20 cellular contexts compared by ENCODE assay signal in the genomic region with DNA sequence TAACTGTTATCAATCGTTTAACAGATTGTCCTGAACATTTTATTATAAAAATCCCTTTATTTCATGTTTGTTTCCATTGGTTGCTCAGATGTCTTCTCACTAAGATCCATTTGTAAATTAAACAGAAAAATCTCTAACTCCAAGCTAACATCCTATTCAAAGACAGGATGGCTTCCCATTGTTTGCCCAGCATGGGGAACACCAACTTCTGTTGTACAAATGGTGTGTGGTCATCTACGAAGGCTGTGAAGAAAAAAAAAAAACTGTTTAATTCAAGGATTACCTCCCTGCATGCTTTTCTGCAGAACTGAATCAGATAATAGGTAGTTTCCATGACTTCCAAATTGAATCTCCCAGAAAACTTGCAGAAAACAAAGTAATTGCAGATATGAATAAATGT. TPM values are rescaled to one million over a fixed set of nuclear protein-coding genes. Genes with fewer than 3 reads are reported as not detected.
A peak's percentile ranks its signal among the peaks of the same experiment; 100 is the strongest.
DNase-seq lines count a peak whose midpoint lies in the region; ATAC-seq and TF ChIP-seq lines count a peak whose summit lies in the region.
"Had no signal": no experiment of that assay in that cellular context is flagged by ENCODE, and none has a peak within 500 bp of the region (broad histone marks: within the 10 kb centered on the region; RNA-seq: fewer than 3 reads in every experiment).

No MANE protein-coding gene starts in this region.

- TF ChIP-seq POLR2A in breast epithelium (IDR thresholded peaks at IDR 0.05), result no peak

- H3K27me3 ChIP-seq in HUES48 (ENCODE audit: control insufficient read depth, insufficient read depth, low read length), result peaks cover 2% of the 10 kb centered on the region; the same call in 1 of the 2 replicates
- no peaks in the 10 kb centered on the region for H3K27me3 ChIP-seq in iPS-18a (ENCODE audit: control insufficient read depth, insufficient read depth, low read length)
- H3K27me3 ChIP-seq in breast epithelium, result peaks cover 0 to 17% of the 10 kb centered on the region in 2 donors

- peaks cover 5% of the 10 kb centered on the region for H3K27me3 Mint-ChIP-seq in endothelial cell (ENCODE audit: unreplicated experiment)

- no peak overlapping the region for H3K27ac Mint-ChIP-seq in endothelial cell (ENCODE audit: unreplicated experiment)
- H3K27ac Mint-ChIP-seq: CD8-positive, alpha-beta T cell had no signal

- no peak for ATAC-seq in HG02588 (IDR thresholded peaks at IDR 0.05; ENCODE audit: unreplicated experiment)
- ATAC-seq: A549; CD8-positive, alpha-beta T cell; PC-3 had no signal

- H3K9ac ChIP-seq in HUES48 (ENCODE audit: low read depth, low read length), result no peak overlapping the region
- H3K9ac ChIP-seq in iPS-18a (ENCODE audit: low read length), result no peak overlapping the region
- H3K9ac ChIP-seq: BLaER1 had no signal

- H3K4me3 ChIP-seq in HUES48 (ENCODE audit: low read depth, low read length) (no peak overlapping the region), iPS-18a (ENCODE audit: low read length) (peak overlapping the region; percentile 11), breast epithelium (no peak overlapping the region)
- H3K4me3 ChIP-seq: A549, BLaER1 had no signal

- no peaks in the 10 kb centered on the region for H3K9me3 ChIP-seq in HUES48 (ENCODE audit: control insufficient read depth, insufficient read depth, low read length)
- no peaks in the 10 kb centered on the region for H3K9me3 ChIP-seq in iPS-18a (ENCODE audit: control insufficient read depth, low read depth, low read length)
- no peaks in the 10 kb centered on the region for H3K9me3 ChIP-seq in breast epithelium
- H3K9me3 ChIP-seq: BLaER1 had no signal

- peaks cover 27% of the 10 kb centered on the region for H3K36me3 Mint-ChIP-seq in endothelial cell (ENCODE audit: low read depth, unreplicated experiment)
- H3K36me3 Mint-ChIP-seq: CD8-positive, alpha-beta T cell had no signal

- peaks cover 42% of the 10 kb centered on the region for H3K4me1 Mint-ChIP-seq in endothelial cell (ENCODE audit: unreplicated experiment)

- no peak overlapping the region for H3K4me3 Mint-ChIP-seq in endothelial cell (ENCODE audit: unreplicated experiment)
- H3K4me3 Mint-ChIP-seq: CD8-positive, alpha-beta T cell had no signal

- peak overlapping the region; percentile 32 for H3K27ac ChIP-seq in HUES48 (ENCODE audit: low read depth, low read length)
- H3K27ac ChIP-seq in iPS-18a (ENCODE audit: low read length), result no peak overlapping the region
- no peak overlapping the region for H3K27ac ChIP-seq in breast epithelium
- H3K27ac ChIP-seq: A549, BLaER1 had no signal

- no peaks in the 10 kb centered on the region for H3K9me3 Mint-ChIP-seq in endothelial cell (ENCODE audit: unreplicated experiment)
- H3K9me3 Mint-ChIP-seq: CD8-positive, alpha-beta T cell had no signal

- H3K36me3 ChIP-seq in HUES48 (ENCODE audit: control insufficient read depth, insufficient read depth, low read length), result peaks cover 46% of the 10 kb centered on the region
- H3K36me3 ChIP-seq in iPS-18a (ENCODE audit: control insufficient read depth, low read depth, low read length), result peaks cover 46% of the 10 kb centered on the region
- H3K36me3 ChIP-seq in breast epithelium, result no peaks in the 10 kb centered on the region
- H3K36me3 ChIP-seq: BLaER1 had no signal

- DNase-seq in astrocyte of the hippocampus (ENCODE audit: low read depth, low spot score), result peak; percentile 42
- peak; percentile 45 for DNase-seq in pons (ENCODE audit: low spot score)
- DNase-seq in endothelial cell (ENCODE audit: low spot score), result no peak
- DNase-seq in NCI-H526 (lab: John Stamatoyannopoulos, UW), result no peak
- DNase-seq in breast epithelium (ENCODE audit: low spot score in 2 of 2), result no peak
- DNase-seq: Calu3; CD8-positive, alpha-beta T cell; DMS53; NCI-H1417; NCI-H1930; NCI-H345; NCI-H524 treated with DMSO at 0.1 percent for 48 hours; PC-3; RPMI8226; SHP77 treated with DMSO at 0.1 percent for 48 hours had no signal

- H3K4me1 ChIP-seq in HUES48 (ENCODE audit: control insufficient read depth, insufficient read depth, low read length) (peaks cover 50% of the 10 kb centered on the region), iPS-18a (ENCODE audit: control insufficient read depth, low read depth, low read length) (peaks cover 57% of the 10 kb centered on the region), breast epithelium (no peaks in the 10 kb centered on the region)
- H3K4me1 ChIP-seq: A549 had no signal

- no peak for TF ChIP-seq CTCF in endothelial cell (IDR thresholded peaks at IDR 0.05; ENCODE audit: unreplicated experiment)
- no peak for TF ChIP-seq CTCF in breast epithelium (IDR thresholded peaks at IDR 0.05)

- intact Hi-C loops in breast epithelium (cut with DNase I; ENCODE audit: low total_unique reads), result no loop called here

RNA-seq across cellular contexts. Expression of gene SALL1, which starts 7.9 kb away (rescaled TPM):
- total RNA-seq in endothelial cell (ENCODE audit: unreplicated experiment), result 45.1 TPM
- total RNA-seq in breast epithelium, result under 1 TPM; 0.15 to 0.33 (median 0.32) TPM
- total RNA-seq: Calu3; CD8-positive, alpha-beta T cell; PC-3 had no signal

Comparison
In these comparisons a context has a peak if more than half of its experiments do, and no peak if none do; other contexts are left out.
1. DNase-seq: peak in astrocyte of the hippocampus (single experiment) and pons (single experiment); none in endothelial cell (single experiment), NCI-H526 (0 of 2) and breast epithelium (0 of 2).
2. RNA of gene SALL1, which starts 7.9 kb away (total RNA-seq): 45.1 TPM in endothelial cell (single experiment); 0.15 to 0.33 TPM in breast epithelium; every median in the first group is over 10 times any median in the second.